Comparison of ENCODE assay signal across 1 cellular context in the genomic region with DNA sequence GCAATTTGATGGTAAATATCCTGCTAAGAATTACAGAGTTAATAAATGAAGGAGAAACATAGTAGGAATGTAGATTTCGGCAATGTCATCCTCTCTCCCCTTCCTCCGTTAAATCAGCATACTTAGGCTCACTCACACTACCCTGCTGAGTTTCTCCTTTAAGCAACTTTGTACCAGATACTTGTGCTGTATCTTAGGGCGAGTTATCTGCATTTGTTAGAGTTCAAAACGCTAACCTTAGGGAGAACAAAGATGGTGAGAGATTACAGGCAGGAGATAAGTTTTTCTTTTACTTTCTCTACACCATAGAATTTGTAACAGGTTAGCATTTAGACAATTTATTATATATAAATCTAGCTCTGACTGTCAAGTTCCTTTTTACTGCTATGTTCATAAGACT.
TF ChIP-seq lines count a peak whose summit lies in the region.

No MANE protein-coding gene starts in this region.

TF ChIP-seq in SK-N-SH treated with all-trans-retinoic acid at 6 μM for 48 hours, 23 proteins besides CTCF, POLR2A, EP300 and RAD21 (continued from another document):
- TF ChIP-seq, protein P1, sequence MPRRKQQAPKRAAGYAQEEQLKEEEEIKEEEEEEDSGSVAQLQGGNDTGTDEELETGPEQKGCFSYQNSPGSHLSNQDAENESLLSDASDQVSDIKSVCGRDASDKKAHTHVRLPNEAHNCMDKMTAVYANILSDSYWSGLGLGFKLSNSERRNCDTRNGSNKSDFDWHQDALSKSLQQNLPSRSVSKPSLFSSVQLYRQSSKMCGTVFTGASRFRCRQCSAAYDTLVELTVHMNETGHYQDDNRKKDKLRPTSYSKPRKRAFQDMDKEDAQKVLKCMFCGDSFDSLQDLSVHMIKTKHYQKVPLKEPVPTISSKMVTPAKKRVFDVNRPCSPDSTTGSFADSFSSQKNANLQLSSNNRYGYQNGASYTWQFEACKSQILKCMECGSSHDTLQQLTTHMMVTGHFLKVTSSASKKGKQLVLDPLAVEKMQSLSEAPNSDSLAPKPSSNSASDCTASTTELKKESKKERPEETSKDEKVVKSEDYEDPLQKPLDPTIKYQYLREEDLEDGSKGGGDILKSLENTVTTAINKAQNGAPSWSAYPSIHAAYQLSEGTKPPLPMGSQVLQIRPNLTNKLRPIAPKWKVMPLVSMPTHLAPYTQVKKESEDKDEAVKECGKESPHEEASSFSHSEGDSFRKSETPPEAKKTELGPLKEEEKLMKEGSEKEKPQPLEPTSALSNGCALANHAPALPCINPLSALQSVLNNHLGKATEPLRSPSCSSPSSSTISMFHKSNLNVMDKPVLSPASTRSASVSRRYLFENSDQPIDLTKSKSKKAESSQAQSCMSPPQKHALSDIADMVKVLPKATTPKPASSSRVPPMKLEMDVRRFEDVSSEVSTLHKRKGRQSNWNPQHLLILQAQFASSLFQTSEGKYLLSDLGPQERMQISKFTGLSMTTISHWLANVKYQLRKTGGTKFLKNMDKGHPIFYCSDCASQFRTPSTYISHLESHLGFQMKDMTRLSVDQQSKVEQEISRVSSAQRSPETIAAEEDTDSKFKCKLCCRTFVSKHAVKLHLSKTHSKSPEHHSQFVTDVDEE (CRISPR knock-in tag; IDR thresholded peaks at IDR 0.05) = no peak
- TF ChIP-seq CSDC2 (CRISPR knock-in tag; IDR thresholded peaks at IDR 0.05) = no peak
TF ChIP-seq in SK-N-SH treated with all-trans-retinoic acid at 6 μM for 48 hours: peak in this region for 0.
